In genomic region chr14:68916358-68916757, GRCh38 we compare ENCODE assay signal across 24 cellular contexts.
A peak's percentile ranks its signal among the peaks of the same experiment; 100 is the strongest.
DNase-seq lines count a peak whose midpoint lies in the region; ATAC-seq and TF ChIP-seq lines count a peak whose summit lies in the region.
"Had no signal": no experiment of that assay in that cellular context is flagged by ENCODE, and none has a peak within 500 bp of the region (broad histone marks: within the 10 kb centered on the region; RNA-seq: fewer than 3 reads in every experiment).

No MANE protein-coding gene starts in this region.

- H2AFZ ChIP-seq in smooth muscle cell (ENCODE audit: low read depth), result no peak overlapping the region
- H2AFZ ChIP-seq: parathyroid adenoma had no signal

- H3K27ac ChIP-seq in muscle layer of colon (ENCODE audit: low read depth, low read length) (peak overlapping the region; percentile 71), smooth muscle cell (ENCODE audit: low read depth) (peak overlapping the region; percentile 45)
- H3K27ac ChIP-seq: 22Rv1, epithelial cell of prostate, parathyroid adenoma, upper lobe of right lung had no signal

- peaks cover 84% of the 10 kb centered on the region for H3K4me1 ChIP-seq in muscle layer of colon (ENCODE audit: insufficient read depth, low read length)
- no peaks in the 10 kb centered on the region for H3K4me1 ChIP-seq in smooth muscle cell (ENCODE audit: low read depth)
- H3K4me1 ChIP-seq: parathyroid adenoma had no signal

- no peak overlapping the region for H3K9ac ChIP-seq in muscle layer of colon (ENCODE audit: low read length)
- H3K9ac ChIP-seq in smooth muscle cell (ENCODE audit: low read depth), result no peak overlapping the region
- H3K9ac ChIP-seq: parathyroid adenoma, SK-N-SH had no signal

- H3K36me3 Mint-ChIP-seq in T-helper 17 cell (ENCODE audit: low read depth), result peaks cover 7% of the 10 kb centered on the region
- H3K36me3 Mint-ChIP-seq: natural killer cell had no signal

- no peak overlapping the region for H3K4me3 Mint-ChIP-seq in T-helper 17 cell
- H3K4me3 Mint-ChIP-seq: activated naive CD8-positive, alpha-beta T cell treated with anti-CD3 and anti-CD28 coated beads for 36 hours; central memory CD8-positive, alpha-beta T cell; natural killer cell; stimulated activated naive CD8-positive, alpha-beta T cell treated with anti-CD3 and anti-CD28 coated beads, Interleukin-15, amount 100 ng/mL, for 72 hours had no signal

- H3K27me3 ChIP-seq in muscle layer of colon (ENCODE audit: control insufficient read depth in 1 of 2, insufficient read depth in 2 of 2, low read length in 2 of 2), result no peaks in the 10 kb centered on the region
- H3K27me3 ChIP-seq in smooth muscle cell (ENCODE audit: low read depth), result no peaks in the 10 kb centered on the region
- H3K27me3 ChIP-seq: upper lobe of right lung had no signal

- H3K9me3 ChIP-seq in T-helper 17 cell (ENCODE audit: control insufficient read depth, low read length, poor library complexity, severe bottlenecking), result no peaks in the 10 kb centered on the region
- no peaks in the 10 kb centered on the region for H3K9me3 ChIP-seq in muscle layer of colon (ENCODE audit: low read length)
- H3K9me3 ChIP-seq in smooth muscle cell (replicated peaks; ENCODE audit: low read depth), result no peaks in the 10 kb centered on the region
- H3K9me3 ChIP-seq: SK-N-SH, upper lobe of right lung had no signal

- DNase-seq in NCI-H2171 (lab: John Stamatoyannopoulos, UW), result peak; percentile 23
- no peak for DNase-seq in NCI-H2171 treated with DMSO at 0.1 percent for 48 hours (lab: John Stamatoyannopoulos, UW)
- no peak for DNase-seq in T-helper 17 cell
- DNase-seq in smooth muscle cell (lab: John Stamatoyannopoulos, UW; ENCODE audit: unreplicated experiment), result no peak
- no peak for DNase-seq in DMS153 treated with DMSO at 0.1 percent for 48 hours (lab: John Stamatoyannopoulos, UW; ENCODE audit: unreplicated experiment)
- no peak for DNase-seq in HuH-7 (ENCODE audit: low spot score)
- DNase-seq: activated CD4-positive, alpha-beta T cell treated with anti-CD3 and anti-CD28 coated beads for 4 hours; activated naive CD8-positive, alpha-beta T cell treated with anti-CD3 and anti-CD28 coated beads for 36 hours; Karpas-422; left cardiac atrium; natural killer cell; NCI-H1694 treated with DMSO at 0.1 percent for 48 hours; NCI-H526 treated with DMSO at 0.1 percent for 48 hours; RPMI8226; SK-N-SH; stimulated activated naive CD8-positive, alpha-beta T cell treated with anti-CD3 and anti-CD28 coated beads, Interleukin-15, amount 100 ng/mL, for 72 hours; T-helper 2 cell; upper lobe of right lung had no signal

- H3K4me1 Mint-ChIP-seq in T-helper 17 cell, result peaks cover 10% of the 10 kb centered on the region

- H3K4me2 ChIP-seq in smooth muscle cell, result no peak overlapping the region
- H3K4me2 ChIP-seq: SK-N-SH had no signal

- 87% methylated on average over 7 of the region's 7 CpGs for WGBS in smooth muscle cell (ENCODE audit: low lambda C conversion rate)

- peaks cover 100% of the 10 kb centered on the region for H4K20me1 ChIP-seq in smooth muscle cell (ENCODE audit: low read depth)

- peaks cover 95% of the 10 kb centered on the region for H3K79me2 ChIP-seq in smooth muscle cell (ENCODE audit: low read depth)
- H3K79me2 ChIP-seq: parathyroid adenoma had no signal

- ATAC-seq in T-helper 17 cell (no peak), HG03342 (IDR thresholded peaks at IDR 0.05; ENCODE audit: unreplicated experiment) (no peak)
- ATAC-seq: left cardiac atrium; natural killer cell; stimulated activated naive CD8-positive, alpha-beta T cell treated with anti-CD3 and anti-CD28 coated beads, Interleukin-15, amount 100 ng/mL, for 72 hours; upper lobe of right lung had no signal

- H3K27me3 Mint-ChIP-seq in T-helper 17 cell, result no peaks in the 10 kb centered on the region
- H3K27me3 Mint-ChIP-seq: activated naive CD8-positive, alpha-beta T cell treated with anti-CD3 and anti-CD28 coated beads for 36 hours; central memory CD8-positive, alpha-beta T cell; stimulated activated naive CD8-positive, alpha-beta T cell treated with anti-CD3 and anti-CD28 coated beads, Interleukin-15, amount 100 ng/mL, for 72 hours had no signal

- H3K36me3 ChIP-seq in muscle layer of colon (ENCODE audit: insufficient read depth, low read length) (peaks cover 61% of the 10 kb centered on the region), smooth muscle cell (ENCODE audit: low read depth) (peaks cover 22% of the 10 kb centered on the region)

- peaks cover 74% of the 10 kb centered on the region for H3F3A ChIP-seq in smooth muscle cell (ENCODE audit: low read depth)

- H3K4me3 ChIP-seq in muscle layer of colon (ENCODE audit: low read depth in 1 of 2, low read length in 2 of 2) (no peak overlapping the region), smooth muscle cell (no peak overlapping the region)
- H3K4me3 ChIP-seq: upper lobe of right lung had no signal

- H3K27ac Mint-ChIP-seq in T-helper 17 cell, result peak overlapping the region; percentile 75
- H3K27ac Mint-ChIP-seq: natural killer cell had no signal

- TF ChIP-seq CTCF in smooth muscle cell (IDR thresholded peaks at IDR 0.05; ENCODE audit: borderline replicate concordance, insufficient read depth, poor library complexity, severe bottlenecking), result no peak
